Comparison of ENCODE assay signal across 7 cellular contexts in the genomic region with DNA sequence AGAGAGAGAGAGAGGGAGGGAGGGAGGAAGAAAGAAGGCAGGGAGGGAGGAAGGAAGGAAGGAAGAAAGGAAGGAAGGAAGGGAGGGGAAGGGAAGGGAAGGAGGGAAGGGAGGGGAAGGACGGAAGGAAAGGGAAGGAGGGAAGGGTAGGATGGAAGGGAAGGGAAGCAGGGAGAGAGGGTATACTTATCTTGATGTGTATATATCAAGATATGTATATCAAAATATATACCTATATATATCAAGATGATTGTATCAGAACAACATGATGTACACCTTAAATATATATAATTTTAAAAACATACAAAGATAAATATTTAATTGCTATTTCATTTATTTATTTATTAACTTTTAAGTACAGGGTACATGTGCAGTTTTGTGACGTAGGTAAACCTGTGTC.
"Had no signal": no experiment of that assay in that cellular context is flagged by ENCODE, and none has a peak within 500 bp of the region (broad histone marks: within the 10 kb centered on the region; RNA-seq: fewer than 3 reads in every experiment).

No MANE protein-coding gene starts in this region.

- ATAC-seq: GM12878 had no signal

- DNase-seq: GDM1, GF-D8 had no signal

- FAIRE-seq: G401.6, GM12878, GM12891, GM12892, GM19239 had no signal

- H3K4me3 ChIP-seq: GM12878 had no signal
